In genomic region chr2:42513252-42513918, GRCh38 we compare ENCODE assay signal across 8 cellular contexts. TPM values are rescaled to one million over a fixed set of nuclear protein-coding genes. Genes with fewer than 3 reads are reported as not detected.
A peak's percentile ranks its signal among the peaks of the same experiment; 100 is the strongest.
DNase-seq lines count a peak whose midpoint lies in the region; FAIRE-seq and TF ChIP-seq lines count a peak whose summit lies in the region.

No MANE protein-coding gene starts in this region.

- no peaks in the 10 kb centered on the region for H3K36me3 Mint-ChIP-seq in neural progenitor cell

- no peaks in the 10 kb centered on the region for H4K20me1 ChIP-seq in neural progenitor cell (ENCODE audit: low read depth)

- FAIRE-seq in GM18507 (lab: Jason Lieb, UNC) = peak; percentile 35

- peaks cover 2% of the 10 kb centered on the region for H3K27me3 Mint-ChIP-seq in neural progenitor cell (ENCODE audit: insufficient read depth, low read depth)

- peaks cover 21% of the 10 kb centered on the region for H3K4me1 Mint-ChIP-seq in neural progenitor cell

- no peaks in the 10 kb centered on the region for H3K36me3 ChIP-seq in esophagus muscularis mucosa
- H3K36me3 ChIP-seq in neural progenitor cell = no peaks in the 10 kb centered on the region

- no peak overlapping the region for H3K4me2 ChIP-seq in neural progenitor cell

- H3K27me3 ChIP-seq in esophagus muscularis mucosa (no peaks in the 10 kb centered on the region), neural progenitor cell (no peaks in the 10 kb centered on the region)

- no peak overlapping the region for H3K4me3 Mint-ChIP-seq in neural progenitor cell

- H2AFZ ChIP-seq in neural progenitor cell (replicated peaks) = no peak overlapping the region

- H3K27ac ChIP-seq in esophagus muscularis mucosa (replicated peaks in 1 of 4) (no peak overlapping the region), neural progenitor cell (no peak overlapping the region)

- H3K9me3 ChIP-seq in esophagus muscularis mucosa = no peaks in the 10 kb centered on the region
- no peaks in the 10 kb centered on the region for H3K9me3 ChIP-seq in neural progenitor cell (ENCODE audit: low read depth)

- TF ChIP-seq POLR2A in esophagus muscularis mucosa (IDR thresholded peaks at IDR 0.05; ENCODE audit: low read depth) = no peak

- H3K4me1 ChIP-seq in esophagus muscularis mucosa (no peaks in the 10 kb centered on the region), neural progenitor cell (peaks cover 29% of the 10 kb centered on the region)

- DNase-seq in AG20443 (ENCODE audit: low spot score) (peak; percentile 77), GM18507 (ENCODE audit: extremely low spot score, insufficient read length, low read depth) (no peak), OCI-M1 (lab: John Stamatoyannopoulos, UW) (peak; percentile 65), esophagus muscularis mucosa (ENCODE audit: extremely low spot score) (no peak), neural progenitor cell (ENCODE audit: low spot score) (peak; percentile 72), GM19240 (ENCODE audit: insufficient read length, low spot score) (no peak)
- DNase-seq in activated T-cell treated with anti-CD3 and anti-CD28 coated beads, Interleukin-2, amount 50 U/mL, for 1 hour = no peak
- DNase-seq in activated CD4-positive, CD25-positive, alpha-beta regulatory T cell treated with anti-CD3 and anti-CD28 coated beads, Interleukin-2, amount 50 U/mL, for 72 hours = no peak

- no peak overlapping the region for H3K4me3 ChIP-seq in esophagus muscularis mucosa
- H3K4me3 ChIP-seq in neural progenitor cell = no peak overlapping the region

- H3K9ac ChIP-seq in neural progenitor cell = no peak overlapping the region

- WGBS in esophagus muscularis mucosa = 74% methylated on average over 5 of the region's 5 CpGs

- no peaks in the 10 kb centered on the region for H3K79me2 ChIP-seq in neural progenitor cell (ENCODE audit: low read depth)

- no peak for TF ChIP-seq EP300 in esophagus muscularis mucosa (IDR thresholded peaks at IDR 0.05)

- intact Hi-C loops in esophagus muscularis mucosa (cut with DNase I) = loop anchor here (1.0 kb wide), 1 partner anchor 150 kb away; no protein-coding TSS in a partner anchor

- H3K27ac Mint-ChIP-seq in neural progenitor cell = peak overlapping the region; percentile 33

- H3K9me3 Mint-ChIP-seq in neural progenitor cell = no peaks in the 10 kb centered on the region

- TF ChIP-seq CTCF in esophagus muscularis mucosa (IDR thresholded peaks at IDR 0.05) (peak; percentile 60 to 74 (median 67)), neural progenitor cell (IDR thresholded peaks at IDR 0.05) (peak; percentile 70)

- H3F3A ChIP-seq in neural progenitor cell (ENCODE audit: low read depth) = peaks cover 34% of the 10 kb centered on the region

RNA-seq across cellular contexts. Expression of gene KCNG3, which starts 19.6 kb away (rescaled TPM):
- total RNA-seq in esophagus muscularis mucosa (under 1 TPM in 1 of 4 donors, not detected in 3; 0.17 TPM), neural progenitor cell (ENCODE audit: low replicate concordance) (6.8 and 7.8 TPM in 2 replicates)

RNA-seq across cellular contexts. Expression of gene MTA3, which starts 55.0 kb away (rescaled TPM):
- 10 to 100 TPM; 20.5 to 27.7 (median 24.3) TPM for total RNA-seq in esophagus muscularis mucosa
- 94.0 and 117 TPM in 2 replicates for total RNA-seq in neural progenitor cell (ENCODE audit: low replicate concordance)

Comparison
In these comparisons a context has a peak if more than half of its experiments do, and no peak if none do; other contexts are left out.
1. DNase-seq: peak in AG20443 (single experiment), OCI-M1 (single experiment) and neural progenitor cell (single experiment); none in GM18507 (single experiment), esophagus muscularis mucosa (single experiment), activated T-cell treated with anti-CD3 and anti-CD28 coated beads, Interleukin-2, amount 50 U/mL, for 1 hour (single experiment), GM19240 (single experiment) and activated CD4-positive, CD25-positive, alpha-beta regulatory T cell treated with anti-CD3 and anti-CD28 coated beads, Interleukin-2, amount 50 U/mL, for 72 hours (single experiment).